1 cellular context compared by ENCODE assay signal in the genomic region with DNA sequence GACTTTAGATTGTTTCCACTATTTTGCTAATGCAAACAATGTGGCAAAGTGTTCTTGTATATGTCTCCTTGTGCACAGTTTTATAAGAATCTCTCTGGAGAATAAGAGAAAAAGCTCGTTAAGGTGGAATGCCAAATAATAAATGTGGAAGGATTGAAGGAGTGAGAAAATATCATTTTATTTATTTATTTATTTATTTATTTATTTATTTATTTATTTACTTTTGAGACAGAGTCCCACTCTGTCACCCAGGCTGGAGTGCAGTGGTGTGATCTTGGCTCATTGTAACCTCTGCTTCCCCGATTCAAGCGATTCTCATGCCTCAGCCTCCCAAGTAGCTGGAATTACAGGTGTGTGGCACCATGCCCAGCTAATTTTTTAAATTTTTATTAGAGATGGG.
A peak's percentile ranks its signal among the peaks of the same experiment; 100 is the strongest.
TF ChIP-seq lines count a peak whose summit lies in the region.

No MANE protein-coding gene starts in this region.

TF ChIP-seq in HEK293, 187 proteins besides CTCF, POLR2A, EP300 and RAD21 (continued from another document):
- peak; percentile 60; the same call in 1 of the 2 replicates for TF ChIP-seq ZNF433 (tag by site-specific recombination; IDR thresholded peaks at IDR 0.05; ENCODE audit: low read depth)
- TF ChIP-seq ZNF394 (tag by site-specific recombination; IDR thresholded peaks at IDR 0.05; ENCODE audit: borderline replicate concordance) = peak; percentile 90
- TF ChIP-seq ZNF629 (tag by site-specific recombination; IDR thresholded peaks at IDR 0.05) = peak; percentile 30; the same call in 1 of the 2 replicates
- TF ChIP-seq ZBTB8A (tag by site-specific recombination; IDR thresholded peaks at IDR 0.05) = 0 out of 2 replicates have a peak, but pooled peaks have one; percentile 23
- TF ChIP-seq ZNF426 (tag by site-specific recombination; IDR thresholded peaks at IDR 0.05) = peak; percentile 70
- 0 out of 2 replicates have a peak, but pooled peaks have one; percentile 37 for TF ChIP-seq ZNF266 (tag by site-specific recombination; IDR thresholded peaks at IDR 0.05; ENCODE audit: low read depth)
